ENCODE assay signal across 8 cellular contexts in genomic region chr7:134547738-134548054, GRCh38. TPM values are rescaled to one million over a fixed set of nuclear protein-coding genes. Genes with fewer than 3 reads are reported as not detected.
DNase-seq lines count a peak whose midpoint lies in the region; ATAC-seq and TF ChIP-seq lines count a peak whose summit lies in the region.

No MANE protein-coding gene starts in this region.

- H3K4me3 Mint-ChIP-seq in activated T-cell treated with anti-CD3 and anti-CD28 coated beads, Interleukin-2, amount 50 U/mL, for 4 hours, result peak overlapping the region; percentile 11

- no peaks in the 10 kb centered on the region for H3K36me3 ChIP-seq in sigmoid colon

- 19 to 21% methylated on average over 10 of the region's 10 CpGs for WGBS in sigmoid colon, 2 donors

- no peak for TF ChIP-seq CTCF in WI38 (IDR thresholded peaks at IDR 0.05; ENCODE audit: low read depth, low read length)
- peak in 1 of 4 experiments; percentile 7 for TF ChIP-seq CTCF in sigmoid colon (IDR thresholded peaks at IDR 0.05)

- H3K4me3 ChIP-seq in WI38 (ENCODE audit: low read depth, low read length) (peak overlapping the region; percentile 51), sigmoid colon (peak overlapping the region in 3 of 4 donors; percentile 37 to 42 (median 42))

- peaks cover 0 to 12% (median 0%) of the 10 kb centered on the region in 4 donors for H3K4me1 ChIP-seq in sigmoid colon

- no peaks in the 10 kb centered on the region for H3K27me3 ChIP-seq in sigmoid colon

- intact Hi-C loops in left cardiac atrium (cut with DNase I) (loop anchor here (2.0 to 10.0 kb wide), 3 partner anchors 57 to 115 kb away; no protein-coding TSS in a partner anchor), sigmoid colon (cut with DNase I) (loop anchor here (1.0 to 2.0 kb wide), 2 partner anchors 59 to 115 kb away; no protein-coding TSS in a partner anchor)

- H3K27me3 Mint-ChIP-seq in activated T-cell treated with anti-CD3 and anti-CD28 coated beads, Interleukin-2, amount 50 U/mL, for 4 hours (ENCODE audit: low read depth), result peaks cover 10% of the 10 kb centered on the region

- TF ChIP-seq EP300 in sigmoid colon (IDR thresholded peaks at IDR 0.05), result no peak

- ATAC-seq in activated T-cell treated with anti-CD3 and anti-CD28 coated beads, Interleukin-2, amount 50 U/mL, for 4 hours, result peak; percentile 50 to 78
- ATAC-seq in HG02973 (IDR thresholded peaks at IDR 0.05; ENCODE audit: unreplicated experiment) (peak; percentile 67), left cardiac atrium (peak; percentile 94 to 95)

- DNase-seq in activated T-cell treated with anti-CD3 and anti-CD28 coated beads, Interleukin-2, amount 50 U/mL, for 4 hours, result no peak
- no peak for DNase-seq in activated T-cell treated with anti-CD3 and anti-CD28 coated beads, Interleukin-2, amount 50 U/mL, for 1 hour
- DNase-seq in left cardiac atrium (peak; percentile 80), sigmoid colon (peak; percentile 87), DMS153 treated with DMSO at 0.1 percent for 48 hours (lab: John Stamatoyannopoulos, UW; ENCODE audit: unreplicated experiment) (no peak)
- DNase-seq in NK-92 treated with Interleukin-12 subunit alpha and Interleukin-12 subunit beta, amount 100 ng/mL, for 24 hours (lab: John Stamatoyannopoulos, UW), result no peak

- peak overlapping the region in 3 of 4 donors; percentile 6 to 53 (median 48) for H3K27ac ChIP-seq in sigmoid colon

- no peaks in the 10 kb centered on the region for H3K9me3 Mint-ChIP-seq in activated T-cell treated with anti-CD3 and anti-CD28 coated beads, Interleukin-2, amount 50 U/mL, for 4 hours

- TF ChIP-seq POLR2A in sigmoid colon (IDR thresholded peaks at IDR 0.05), result no peak

- peaks cover 2% of the 10 kb centered on the region for H3K4me1 Mint-ChIP-seq in activated T-cell treated with anti-CD3 and anti-CD28 coated beads, Interleukin-2, amount 50 U/mL, for 4 hours (ENCODE audit: low read depth)

- H3K9me3 ChIP-seq in sigmoid colon, result no peaks in the 10 kb centered on the region

- no peaks in the 10 kb centered on the region for H3K36me3 Mint-ChIP-seq in activated T-cell treated with anti-CD3 and anti-CD28 coated beads, Interleukin-2, amount 50 U/mL, for 4 hours (ENCODE audit: insufficient read depth)

RNA-seq across cellular contexts. Expression of gene AKR1B15, which starts 1.2 kb away (rescaled TPM):
- total RNA-seq in activated T-cell treated with anti-CD3 and anti-CD28 coated beads, Interleukin-2, amount 50 U/mL, for 4 hours, result not detected
- total RNA-seq in left cardiac atrium (under 1 TPM in 1 of 2 donors, not detected in 1; 0.24 TPM), sigmoid colon (not detected)
- under 1 TPM in 1 of 3 donors, not detected in 2; 0.22 TPM for polyA plus RNA-seq in sigmoid colon

RNA-seq across cellular contexts. Expression of gene AKR1B10, which starts 20.3 kb away (rescaled TPM):
- total RNA-seq in activated T-cell treated with anti-CD3 and anti-CD28 coated beads, Interleukin-2, amount 50 U/mL, for 4 hours, result under 1 TPM in 1 of 3 donors, not detected in 2; 0.16 TPM
- total RNA-seq in left cardiac atrium (1 to 10 TPM in 1 of 2 donors, under 1 TPM in 1; 0.92 to 1.2 TPM), sigmoid colon (under 1 TPM; 0.36 to 0.66 (median 0.55) TPM)
- polyA plus RNA-seq in sigmoid colon, result 100 to 1,000 TPM in 2 of 3 donors, 10 to 100 TPM in 1; 81.3 to 332 (median 186) TPM

Comparison
In these comparisons a context has a peak if more than half of its experiments do, and no peak if none do; other contexts are left out.
1. DNase-seq: peak in left cardiac atrium (single experiment) and sigmoid colon (single experiment); none in activated T-cell treated with anti-CD3 and anti-CD28 coated beads, Interleukin-2, amount 50 U/mL, for 4 hours (single experiment), activated T-cell treated with anti-CD3 and anti-CD28 coated beads, Interleukin-2, amount 50 U/mL, for 1 hour (single experiment), NK-92 treated with Interleukin-12 subunit alpha and Interleukin-12 subunit beta, amount 100 ng/mL, for 24 hours (single experiment) and DMS153 treated with DMSO at 0.1 percent for 48 hours (single experiment).
2. Peak in every context shown above with its lines, with median percentiles within 50 percentile points of each other: ATAC-seq.